ENCODE assay signal across 11 cellular contexts in genomic region chr14:69050235-69051184, GRCh38.
A peak's percentile ranks its signal among the peaks of the same experiment; 100 is the strongest.
DNase-seq lines count a peak whose midpoint lies in the region; ATAC-seq and TF ChIP-seq lines count a peak whose summit lies in the region.
"Had no signal": no experiment of that assay in that cellular context is flagged by ENCODE, and none has a peak within 500 bp of the region (broad histone marks: within the 10 kb centered on the region; RNA-seq: fewer than 3 reads in every experiment).

No MANE protein-coding gene starts in this region.

- DNase-seq in heart left ventricle (no peak), Right ventricle myocardium superior (no peak), esophagus squamous epithelium (lab: John Stamatoyannopoulos, UW) (no peak), neural progenitor cell (ENCODE audit: low spot score) (no peak), uterus (no peak), NCI-H748 (lab: John Stamatoyannopoulos, UW; ENCODE audit: unreplicated experiment) (no peak), NCI-H146 treated with DMSO at 0.1 percent for 48 hours (lab: John Stamatoyannopoulos, UW; ENCODE audit: unreplicated experiment) (no peak)
- DNase-seq: NCI-H526; stimulated activated naive CD8-positive, alpha-beta T cell treated with anti-CD3 and anti-CD28 coated beads, Interleukin-15, Interleukin-2, amounts not matched to agents 100 U/mL and 50 U/mL, for 24 hours; T-helper 1 cell had no signal

- no peak overlapping the region for H2AFZ ChIP-seq in neural progenitor cell (replicated peaks)

- H3K4me2 ChIP-seq in neural progenitor cell, result peak overlapping the region; percentile 34

- peaks cover 28% of the 10 kb centered on the region for H4K20me1 ChIP-seq in neural progenitor cell (ENCODE audit: low read depth)

- H3K4me1 Mint-ChIP-seq in neural progenitor cell, result peaks cover 27% of the 10 kb centered on the region

- H3K4me3 Mint-ChIP-seq in neural progenitor cell, result no peak overlapping the region

- H3K9me3 ChIP-seq in heart left ventricle, result no peaks in the 10 kb centered on the region
- no peaks in the 10 kb centered on the region for H3K9me3 ChIP-seq in esophagus squamous epithelium
- no peaks in the 10 kb centered on the region for H3K9me3 ChIP-seq in neural progenitor cell (ENCODE audit: low read depth)
- no peaks in the 10 kb centered on the region for H3K9me3 ChIP-seq in uterus

- no peak for TF ChIP-seq CTCF in heart left ventricle (IDR thresholded peaks at IDR 0.05)
- TF ChIP-seq CTCF in esophagus squamous epithelium (IDR thresholded peaks at IDR 0.05), result no peak
- no peak for TF ChIP-seq CTCF in neural progenitor cell (IDR thresholded peaks at IDR 0.05)
- no peak for TF ChIP-seq CTCF in uterus (IDR thresholded peaks at IDR 0.05)

- peak overlapping the region; percentile 3 for H3K27ac Mint-ChIP-seq in neural progenitor cell

- H3K4me3 ChIP-seq in heart left ventricle, result peak overlapping the region in 1 of 12 donors; percentile 1
- H3K4me3 ChIP-seq in esophagus squamous epithelium, result no peak overlapping the region
- H3K4me3 ChIP-seq in neural progenitor cell, result no peak overlapping the region
- no peak overlapping the region for H3K4me3 ChIP-seq in uterus

- ATAC-seq in heart left ventricle, result no peak
- ATAC-seq in Right ventricle myocardium superior (ENCODE audit: poor library complexity), result no peak
- no peak for ATAC-seq in HG02642 (IDR thresholded peaks at IDR 0.05; ENCODE audit: poor library complexity, unreplicated experiment)
- ATAC-seq: stimulated activated naive CD8-positive, alpha-beta T cell treated with anti-CD3 and anti-CD28 coated beads, Interleukin-15, Interleukin-2, amounts not matched to agents 100 U/mL and 50 U/mL, for 24 hours had no signal

- H3K4me1 ChIP-seq in heart left ventricle (peaks cover 21 to 81% (median 67%) of the 10 kb centered on the region in 12 donors), esophagus squamous epithelium (peaks cover 17 to 67% (median 46%) of the 10 kb centered on the region in 3 donors), neural progenitor cell (peaks cover 27% of the 10 kb centered on the region), uterus (peaks cover 16 to 18% of the 10 kb centered on the region in 2 donors)

- H3K36me3 Mint-ChIP-seq in neural progenitor cell, result peaks cover 20% of the 10 kb centered on the region

- intact Hi-C loops in heart left ventricle (cut with DNase I), result loop anchor here in 1 of 10 donors (5.0 kb wide), 1 partner anchor 113 kb away; no protein-coding TSS in a partner anchor
- intact Hi-C loops in Right ventricle myocardium superior (cut with DNase I), result no loop called here
- intact Hi-C loops in esophagus squamous epithelium (cut with DNase I), result no loop called here
- intact Hi-C loops in uterus (cut with DNase I; ENCODE audit: low total_unique reads), result no loop called here

- H3K9me3 Mint-ChIP-seq in neural progenitor cell, result no peaks in the 10 kb centered on the region

- H3K27ac ChIP-seq in heart left ventricle (peak overlapping the region; percentile 0 to 87 (median 79)), esophagus squamous epithelium (peak overlapping the region; percentile 28 to 77 (median 75)), neural progenitor cell (no peak overlapping the region), uterus (peak overlapping the region; percentile 66 to 89)

- TF ChIP-seq POLR2A in heart left ventricle (IDR thresholded peaks at IDR 0.05) (no peak), esophagus squamous epithelium (IDR thresholded peaks at IDR 0.05) (no peak), uterus (IDR thresholded peaks at IDR 0.05) (no peak)

- H3F3A ChIP-seq in neural progenitor cell (ENCODE audit: low read depth), result peaks cover 20% of the 10 kb centered on the region

- no peaks in the 10 kb centered on the region for H3K79me2 ChIP-seq in neural progenitor cell (ENCODE audit: low read depth)

- H3K36me3 ChIP-seq in heart left ventricle (peaks cover 0 to 29% (median 24%) of the 10 kb centered on the region in 9 donors), esophagus squamous epithelium (peaks cover 14 to 45% (median 22%) of the 10 kb centered on the region in 3 donors), neural progenitor cell (no peaks in the 10 kb centered on the region), uterus (no peaks in the 10 kb centered on the region)

- peaks cover 2% of the 10 kb centered on the region for H3K27me3 Mint-ChIP-seq in neural progenitor cell (ENCODE audit: insufficient read depth, low read depth)

- H3K9ac ChIP-seq in neural progenitor cell, result no peak overlapping the region

- WGBS in heart left ventricle, 4 donors, result 33 to 50% (median 39%) methylated on average over 6 of the region's 6 CpGs
- 44 to 54% methylated on average over 6 of the region's 6 CpGs for WGBS in esophagus squamous epithelium, 2 donors

- H3K27me3 ChIP-seq in heart left ventricle (no peaks in the 10 kb centered on the region), esophagus squamous epithelium (no peaks in the 10 kb centered on the region), neural progenitor cell (no peaks in the 10 kb centered on the region), uterus (no peaks in the 10 kb centered on the region)
